23 cellular contexts compared by ENCODE assay signal in the genomic region with DNA sequence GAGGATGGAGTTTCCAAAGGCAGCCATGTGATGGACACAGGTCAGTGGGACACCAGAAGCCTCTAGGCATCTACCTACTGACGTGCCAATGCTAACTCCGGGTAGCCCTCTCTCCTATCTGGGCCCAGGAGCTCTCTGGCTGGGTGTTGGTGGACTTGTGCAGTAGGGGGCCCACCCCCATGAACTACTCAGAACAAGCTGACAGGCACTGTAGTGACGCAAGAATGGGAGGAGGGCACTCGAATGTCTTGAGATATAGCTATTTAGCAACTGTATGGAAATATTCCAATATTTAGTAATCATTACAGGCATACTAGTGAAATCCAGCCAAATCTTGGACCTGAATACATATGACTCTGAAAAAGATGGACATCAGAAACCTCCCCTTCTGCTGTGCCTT. TPM values are rescaled to one million over a fixed set of nuclear protein-coding genes. Genes with fewer than 3 reads are reported as not detected.
DNase-seq lines count a peak whose midpoint lies in the region; ATAC-seq and TF ChIP-seq lines count a peak whose summit lies in the region.
"Had no signal": no experiment of that assay in that cellular context is flagged by ENCODE, and none has a peak within 500 bp of the region (broad histone marks: within the 10 kb centered on the region; RNA-seq: fewer than 3 reads in every experiment).

No MANE protein-coding gene starts in this region.

- peaks cover 9% of the 10 kb centered on the region for H3K4me1 ChIP-seq in IMR-90 (ENCODE audit: control insufficient read depth, insufficient read depth, low read length)
- peaks cover 15% of the 10 kb centered on the region for H3K4me1 ChIP-seq in fibroblast of lung (ENCODE audit: control insufficient read depth, extremely low read depth, insufficient read depth, low read length)
- H3K4me1 ChIP-seq in osteoblast (ENCODE audit: insufficient read depth, low read length): peaks cover 43% of the 10 kb centered on the region
- peaks cover 3% of the 10 kb centered on the region for H3K4me1 ChIP-seq in CD4-positive, alpha-beta memory T cell (ENCODE audit: insufficient read depth, low read length)
- H3K4me1 ChIP-seq: BE2C, right lobe of liver, thyroid gland had no signal

- H2AK5ac ChIP-seq in IMR-90 (ENCODE audit: low read depth, low read length): no peak overlapping the region

- no peak overlapping the region for H3K27ac ChIP-seq in IMR-90 (ENCODE audit: insufficient read depth, low read length)
- H3K27ac ChIP-seq in fibroblast of lung (ENCODE audit: insufficient read depth, low read length): no peak overlapping the region
- peak overlapping the region; percentile 17 for H3K27ac ChIP-seq in osteoblast (ENCODE audit: low read depth, low read length)
- H3K27ac ChIP-seq in CD4-positive, alpha-beta memory T cell (ENCODE audit: low read depth, low read length): no peak overlapping the region
- H3K27ac ChIP-seq: lower lobe of right lung, right lobe of liver, RWPE1, thyroid gland had no signal

- in situ Hi-C loops in IMR-90 (cut with MboI; ENCODE audit: low sequenced_read_pairs): no loop called here

- no peaks in the 10 kb centered on the region for H4K20me1 ChIP-seq in IMR-90 (ENCODE audit: insufficient read depth, low read length)
- no peaks in the 10 kb centered on the region for H4K20me1 ChIP-seq in fibroblast of lung (ENCODE audit: control insufficient read depth, extremely low read depth, insufficient read depth, low read length)
- no peaks in the 10 kb centered on the region for H4K20me1 ChIP-seq in osteoblast (ENCODE audit: insufficient read depth, low read length)

- no peak overlapping the region for H3K56ac ChIP-seq in IMR-90 (ENCODE audit: extremely low read depth, insufficient read depth, low read length)

- POLR2A ChIA-PET in IMR-90 (lab: Charles Lee; ENCODE audit: unreplicated experiment): no interaction called here
- POLR2A ChIA-PET in CD4-positive, alpha-beta memory T cell (lab: Charles Lee; ENCODE audit: partially characterized antibody): no interaction called here

- H3K27me3 Mint-ChIP-seq in CD4-positive, alpha-beta memory T cell: peaks cover 1 to 2% of the 10 kb centered on the region in 2 donors
- H3K27me3 Mint-ChIP-seq: activated naive CD8-positive, alpha-beta T cell had no signal

- H3K18ac ChIP-seq in IMR-90 (ENCODE audit: low read depth, low read length): peak overlapping the region; percentile 4; the same call in 1 of the 2 replicates

- no CpG with 5 or more reads among the region's 4 CpGs for WGBS in IMR-90 (ENCODE audit: extremely low coverage in 2 of 2, insufficient read length in 1 of 2), 2 experiments

- H3K4me3 ChIP-seq in IMR-90 (ENCODE audit: insufficient read depth, low read depth, low read length) (no peak overlapping the region), fibroblast of lung (replicated peaks in 1 of 4; ENCODE audit: control extremely low read depth in 1 of 4, insufficient read depth in 1 of 4, low read depth in 3 of 4, low read length in 4 of 4) (no peak overlapping the region), osteoblast (ENCODE audit: insufficient read depth, low read length) (no peak overlapping the region)
- H3K4me3 ChIP-seq in CD4-positive, alpha-beta memory T cell (ENCODE audit: low read length in 2 of 2): no peak overlapping the region
- H3K4me3 ChIP-seq: lower lobe of right lung, right lobe of liver, thyroid gland had no signal

- H4K91ac ChIP-seq in IMR-90 (ENCODE audit: insufficient read depth, low read depth, low read length): no peak overlapping the region

- CTCF ChIA-PET in IMR-90 (lab: Yijun Ruan, JAX): no interaction called here
- CTCF ChIA-PET in CD4-positive, alpha-beta memory T cell (lab: Charles Lee; ENCODE audit: partially characterized antibody): no interaction called here

- peaks cover 5% of the 10 kb centered on the region; the same call in 1 of the 2 replicates for H3K9me1 ChIP-seq in IMR-90 (ENCODE audit: insufficient read depth, low read length)

- DNase-seq in AG20443 (ENCODE audit: low spot score): peak; percentile 35
- DNase-seq in IMR-90: peak; percentile 65
- peak; percentile 25 to 91 for DNase-seq in fibroblast of lung (ENCODE audit: low read depth in 2 of 2)
- no peak for DNase-seq in osteoblast (ENCODE audit: insufficient read length, low spot score, missing footprints)
- no peak for DNase-seq in CD4-positive, alpha-beta memory T cell
- no peak for DNase-seq in DMS114 treated with DMSO at 0.1 percent for 48 hours (lab: John Stamatoyannopoulos, UW; ENCODE audit: unreplicated experiment)
- DNase-seq: BE2C; DMS53; GDM1; kidney; lower lobe of right lung; NCI-H1048; NCI-H187 treated with DMSO at 0.1 percent for 48 hours; NCI-H748 treated with DMSO at 0.1 percent for 48 hours; right lobe of liver; stimulated activated CD4-positive, alpha-beta T cell treated with anti-CD3 and anti-CD28 coated beads, Interleukin-15, amount 100 ng/mL, for 24 hours; T1000; thyroid gland had no signal

- dilution Hi-C loops in IMR-90 (cut with HindIII; ENCODE audit: low sequenced_read_pairs, unreplicated experiment): no loop called here

- H2BK15ac ChIP-seq in IMR-90 (ENCODE audit: low read depth, low read length): no peak overlapping the region

- H3K9me3 Mint-ChIP-seq in CD4-positive, alpha-beta memory T cell: peaks cover 0 to 5% (median under 1%) of the 10 kb centered on the region in 8 donors

- TF ChIP-seq CTCF in IMR-90 (conservative IDR thresholded peaks at IDR 0.05; ENCODE audit: low read depth, low read length): no peak
- TF ChIP-seq CTCF in fibroblast of lung (conservative IDR thresholded peaks at IDR 0.05 in 1 of 2, IDR thresholded peaks at IDR 0.05 in 1 of 2; ENCODE audit: low read depth in 1 of 2, low read length in 2 of 2): no peak
- TF ChIP-seq CTCF in osteoblast (IDR thresholded peaks at IDR 0.05; ENCODE audit: extremely low read depth, low read depth, low read length): no peak

- H3K4me3 Mint-ChIP-seq in CD4-positive, alpha-beta memory T cell: no peak overlapping the region
- H3K4me3 Mint-ChIP-seq: activated naive CD8-positive, alpha-beta T cell; stimulated activated naive CD8-positive, alpha-beta T cell treated with anti-CD3 and anti-CD28 coated beads, Interleukin-15, Interleukin-2, amounts not matched to agents 100 ng/mL and 50 ng/mL, for 24 hours; WTC11 had no signal

- peak overlapping the region; percentile 26; the same call in 1 of the 2 replicates for H4K5ac ChIP-seq in IMR-90 (ENCODE audit: low read depth, low read length)

- H3K27me3 ChIP-seq in IMR-90 (ENCODE audit: control insufficient read depth, insufficient read depth, low read length) (no peaks in the 10 kb centered on the region), fibroblast of lung (ENCODE audit: control insufficient read depth, insufficient read depth, low read length) (no peaks in the 10 kb centered on the region), osteoblast (ENCODE audit: insufficient read depth, low read length) (no peaks in the 10 kb centered on the region)
- H3K27me3 ChIP-seq in CD4-positive, alpha-beta memory T cell (ENCODE audit: insufficient read depth, low read length): no peaks in the 10 kb centered on the region
- H3K27me3 ChIP-seq: BE2C, right lobe of liver, thyroid gland had no signal

- TF ChIP-seq RAD21 in IMR-90 (IDR thresholded peaks at IDR 0.05; ENCODE audit: low read length): no peak

- H2AFZ ChIP-seq in IMR-90 (replicated peaks; ENCODE audit: low read length, poor library complexity): no peak overlapping the region
- no peak overlapping the region for H2AFZ ChIP-seq in fibroblast of lung (ENCODE audit: low read length)
- no peak overlapping the region for H2AFZ ChIP-seq in osteoblast (ENCODE audit: low read length)

- H3K79me2 ChIP-seq in fibroblast of lung (ENCODE audit: control insufficient read depth, insufficient read depth, low read length): no peaks in the 10 kb centered on the region
- H3K79me2 ChIP-seq in osteoblast (ENCODE audit: insufficient read depth, low read length): no peaks in the 10 kb centered on the region

- TF ChIP-seq POLR2A in IMR-90 (IDR thresholded peaks at IDR 0.05; ENCODE audit: low read depth, low read length): no peak

- H3K14ac ChIP-seq in IMR-90 (replicated peaks; ENCODE audit: low read depth, low read length): no peak overlapping the region

- peak overlapping the region; percentile 21; the same call in 1 of the 2 replicates for H3K4ac ChIP-seq in IMR-90 (ENCODE audit: low read depth, low read length)

- H3K4me1 Mint-ChIP-seq in CD4-positive, alpha-beta memory T cell: peaks cover 0 to 5% (median 0%) of the 10 kb centered on the region in 4 donors

- no peaks in the 10 kb centered on the region; a peak in 1 of 4 replicates for H3K79me1 ChIP-seq in IMR-90 (ENCODE audit: low read depth in 1 of 2, low read length in 2 of 2)

- H3K36me3 ChIP-seq in IMR-90 (ENCODE audit: control insufficient read depth, insufficient read depth, low read length): no peaks in the 10 kb centered on the region
- no peaks in the 10 kb centered on the region for H3K36me3 ChIP-seq in fibroblast of lung (ENCODE audit: control insufficient read depth, insufficient read depth, low read length)
- no peaks in the 10 kb centered on the region for H3K36me3 ChIP-seq in osteoblast (ENCODE audit: insufficient read depth, low read length)
- H3K36me3 ChIP-seq in CD4-positive, alpha-beta memory T cell (ENCODE audit: insufficient read depth, low read length): no peaks in the 10 kb centered on the region
- H3K36me3 ChIP-seq: BE2C, lower lobe of right lung, right lobe of liver, thyroid gland had no signal

- H3K4me2 ChIP-seq in IMR-90 (ENCODE audit: low read depth, low read length) (no peak overlapping the region; the same call in 1 of the 2 replicates), fibroblast of lung (ENCODE audit: extremely low read depth, insufficient read depth, low read length) (no peak overlapping the region), osteoblast (ENCODE audit: insufficient read depth, low read length) (no peak overlapping the region)

- H4K8ac ChIP-seq in IMR-90 (ENCODE audit: low read depth in 2 of 2, low read length in 2 of 2): no peak overlapping the region

- H3K9me3 ChIP-seq in IMR-90 (ENCODE audit: control insufficient read depth, insufficient read depth, low read length) (no peaks in the 10 kb centered on the region), fibroblast of lung (ENCODE audit: control insufficient read depth, insufficient read depth, low read depth, low read length) (no peaks in the 10 kb centered on the region), osteoblast (ENCODE audit: low read depth, low read length) (no peaks in the 10 kb centered on the region)
- no peaks in the 10 kb centered on the region for H3K9me3 ChIP-seq in CD4-positive, alpha-beta memory T cell (ENCODE audit: control insufficient read depth in 1 of 2, low read length in 2 of 2)
- H3K9me3 ChIP-seq: BE2C, lower lobe of right lung, right lobe of liver, thyroid gland had no signal

- no TSS peak for BruUV-seq in IMR-90 (replicated peaks; lab: Mats Ljungman, UMichigan)

- intact Hi-C loops in IMR-90 (cut with micrococcal nuclease): no loop called here
- intact Hi-C loops in CD4-positive, alpha-beta memory T cell (cut with micrococcal nuclease): no loop called here

- H3K27ac Mint-ChIP-seq in CD4-positive, alpha-beta memory T cell: no peak overlapping the region
- H3K27ac Mint-ChIP-seq: activated naive CD8-positive, alpha-beta T cell; stimulated activated naive CD8-positive, alpha-beta T cell treated with anti-CD3 and anti-CD28 coated beads, Interleukin-15, Interleukin-2, amounts not matched to agents 100 ng/mL and 50 ng/mL, for 24 hours; WTC11 had no signal

- H3K36me3 Mint-ChIP-seq in CD4-positive, alpha-beta memory T cell: no peaks in the 10 kb centered on the region

- peak overlapping the region; percentile 27 for H2BK5ac ChIP-seq in IMR-90 (ENCODE audit: low read depth, low read length, poor library complexity, severe bottlenecking)

- H2BK20ac ChIP-seq in IMR-90 (ENCODE audit: low read depth, low read length): peak overlapping the region; percentile 27; the same call in 1 of the 2 replicates

- H2AK9ac ChIP-seq in IMR-90 (replicated peaks; ENCODE audit: low read depth, low read length, poor library complexity): no peak overlapping the region

- no peak overlapping the region for H3K23ac ChIP-seq in IMR-90 (ENCODE audit: low read depth, low read length)

- no peak overlapping the region for H2BK120ac ChIP-seq in IMR-90 (ENCODE audit: low read depth, low read length)

- H3K9ac ChIP-seq in IMR-90 (ENCODE audit: low read depth, low read length): no peak overlapping the region
- no peak overlapping the region for H3K9ac ChIP-seq in fibroblast of lung (ENCODE audit: insufficient read depth, low read length)

- ATAC-seq in IMR-90 (ENCODE audit: low read depth) (no peak), GM21737 (IDR thresholded peaks at IDR 0.05; ENCODE audit: unreplicated experiment) (no peak)
- ATAC-seq: right lobe of liver, WTC11 had no signal

RNA-seq across cellular contexts. Expression of a gene that starts 5.7 kb away (rescaled TPM):
- 1.4 and 3.0 TPM in 2 replicates for total RNA-seq in IMR-90 (2012; rRNA removed)
- 0.47 and 0.72 TPM in 2 replicates for polyA plus RNA-seq in IMR-90 (2012; rRNA removed)
- polyA plus RNA-seq in IMR-90 (2012; cell fraction: cytosol; rRNA removed): 0.25 and 0.32 TPM in 2 replicates
- 0.51 and 0.87 TPM in 2 replicates for polyA plus RNA-seq in IMR-90 (2012; cell fraction: nucleus; rRNA removed; ENCODE audit: low replicate concordance)
- 3.6 and 8.9 TPM in 2 replicates for total RNA-seq in fibroblast of lung
- 1.1 and 1.3 TPM in 2 replicates for polyA plus RNA-seq in fibroblast of lung
- polyA plus RNA-seq in fibroblast of lung (2012): 1.4 and 1.6 TPM in 2 replicates
- polyA minus RNA-seq in fibroblast of lung (ENCODE audit: low replicate concordance): 1.8 and 12.8 TPM in 2 replicates
- 2.7 and 6.2 TPM in 2 replicates for total RNA-seq in osteoblast
- 100 to 1,000 TPM; 222 to 223 TPM for total RNA-seq in CD4-positive, alpha-beta memory T cell
- polyA plus RNA-seq in CD4-positive, alpha-beta memory T cell: 100 to 1,000 TPM in 1 of 2 donors, 10 to 100 TPM in 1; 45.8 to 103 TPM

RNA-seq across cellular contexts. Expression of a gene that starts 47.8 kb away (rescaled TPM):
- total RNA-seq in IMR-90 (2012; rRNA removed) (18.8 and 48.6 TPM in 2 replicates), fibroblast of lung (6.9 and 10.9 TPM in 2 replicates), osteoblast (10.9 and 14.7 TPM in 2 replicates)
- polyA plus RNA-seq in IMR-90 (2012; rRNA removed) (23.9 and 29.4 TPM in 2 replicates), fibroblast of lung (24.5 and 34.4 TPM in 2 replicates)
- 1.5 and 4.1 TPM in 2 replicates for polyA plus RNA-seq in IMR-90 (2012; cell fraction: cytosol; rRNA removed)
- polyA plus RNA-seq in IMR-90 (2012; cell fraction: nucleus; rRNA removed; ENCODE audit: low replicate concordance): 3.0 and 23.3 TPM in 2 replicates
- 13.3 and 20.1 TPM in 2 replicates for polyA plus RNA-seq in fibroblast of lung (2012)
- 0.11 and 1.7 TPM in 2 replicates for polyA minus RNA-seq in fibroblast of lung (ENCODE audit: low replicate concordance)
- total RNA-seq in CD4-positive, alpha-beta memory T cell: 10 to 100 TPM; 12.0 to 12.2 TPM
- polyA plus RNA-seq in CD4-positive, alpha-beta memory T cell: 1 to 10 TPM; 1.3 to 7.1 TPM

Comparison
In these comparisons a context has a peak if more than half of its experiments do, and no peak if none do; other contexts are left out.
1. DNase-seq: peak in AG20443 (single experiment), IMR-90 (single experiment) and fibroblast of lung (2 of 2); none in osteoblast (single experiment), CD4-positive, alpha-beta memory T cell (0 of 5) and DMS114 treated with DMSO at 0.1 percent for 48 hours (single experiment).
2. RNA of a gene that starts 5.7 kb away (total RNA-seq): 222 to 223 TPM in CD4-positive, alpha-beta memory T cell; 3.6 to 8.9 TPM in fibroblast of lung, 2.7 to 6.2 TPM in osteoblast and 1.4 to 3.0 TPM in IMR-90; every median in the first group is over 10 times any median in the second.